ENCODE assay signal across 18 cellular contexts in genomic region chr22:25753252-25753651, GRCh38.
"Had no signal": no experiment of that assay in that cellular context is flagged by ENCODE, and none has a peak within 500 bp of the region (broad histone marks: within the 10 kb centered on the region; RNA-seq: fewer than 3 reads in every experiment).

No MANE protein-coding gene starts in this region.

- H3K27ac Mint-ChIP-seq: activated CD4-positive, alpha-beta T cell treated with anti-CD3 and anti-CD28 coated beads, Interleukin-2, amount 10 ng/mL, durations not matched to agents 7 days and 5 days; activated naive CD8-positive, alpha-beta T cell treated with anti-CD3 and anti-CD28 coated beads for 36 hours; effector memory CD8-positive, alpha-beta T cell; natural killer cell treated with Interleukin-12 subunit alpha and Interleukin-12 subunit beta and Interleukin-15 and Interleukin-18, amount 100 ng/mL, for 72 hours had no signal

- ATAC-seq: effector memory CD8-positive, alpha-beta T cell; natural killer cell treated with Interleukin-12 subunit alpha and Interleukin-12 subunit beta and Interleukin-15 and Interleukin-18, amount 100 ng/mL, for 72 hours; stimulated activated naive CD8-positive, alpha-beta T cell treated with anti-CD3 and anti-CD28 coated beads, Interleukin-15, Interleukin-2, amounts not matched to agents 100 U/mL and 50 U/mL, for 24 hours; upper lobe of right lung had no signal

- H3K36me3 Mint-ChIP-seq: activated naive CD8-positive, alpha-beta T cell treated with anti-CD3 and anti-CD28 coated beads for 36 hours; natural killer cell treated with Interleukin-12 subunit alpha and Interleukin-12 subunit beta and Interleukin-15 and Interleukin-18, amount 100 ng/mL, for 72 hours had no signal

- H3K4me3 ChIP-seq: upper lobe of right lung had no signal

- H3K27me3 ChIP-seq: brain microvascular endothelial cell, upper lobe of right lung had no signal

- DNase-seq: activated CD4-positive, alpha-beta T cell treated with anti-CD3 and anti-CD28 coated beads, Interleukin-2, amount 10 ng/mL, durations not matched to agents 7 days and 5 days; activated CD8-positive, alpha-beta memory T cell treated with anti-CD3 and anti-CD28 coated beads, Interleukin-2, amount 50 U/mL, for 48 hours; activated naive CD8-positive, alpha-beta T cell treated with anti-CD3 and anti-CD28 coated beads for 36 hours; amygdala; brain microvascular endothelial cell; dermis blood vessel endothelial cell; effector memory CD8-positive, alpha-beta T cell; hypothalamus; kidney; mesenchymal stem cell; retina; small intestine; stimulated activated CD4-positive, alpha-beta T cell treated with anti-CD3 and anti-CD28 coated beads, Interleukin-4, amount 100 ng/mL, for 24 hours; stimulated activated naive CD8-positive, alpha-beta T cell treated with anti-CD3 and anti-CD28 coated beads, Interleukin-15, Interleukin-2, amounts not matched to agents 100 U/mL and 50 U/mL, for 24 hours; upper lobe of right lung had no signal

- FAIRE-seq: kidney, small intestine had no signal

- H3K4me1 ChIP-seq: upper lobe of right lung had no signal

- H3K9me3 ChIP-seq: upper lobe of right lung had no signal

- H3K27ac ChIP-seq: brain microvascular endothelial cell, epithelial cell of prostate, upper lobe of right lung had no signal

- H3K9me3 Mint-ChIP-seq: activated naive CD8-positive, alpha-beta T cell treated with anti-CD3 and anti-CD28 coated beads for 36 hours; effector memory CD8-positive, alpha-beta T cell; natural killer cell treated with Interleukin-12 subunit alpha and Interleukin-12 subunit beta and Interleukin-15 and Interleukin-18, amount 100 ng/mL, for 72 hours had no signal

- H3K36me3 ChIP-seq: brain microvascular endothelial cell, upper lobe of right lung had no signal

- H3K27me3 Mint-ChIP-seq: activated CD4-positive, alpha-beta T cell treated with anti-CD3 and anti-CD28 coated beads, Interleukin-2, amount 10 ng/mL, durations not matched to agents 7 days and 5 days; activated naive CD8-positive, alpha-beta T cell treated with anti-CD3 and anti-CD28 coated beads for 36 hours had no signal

- H3K4me3 Mint-ChIP-seq: activated CD4-positive, alpha-beta T cell treated with anti-CD3 and anti-CD28 coated beads, Interleukin-2, amount 10 ng/mL, durations not matched to agents 7 days and 5 days; activated naive CD8-positive, alpha-beta T cell treated with anti-CD3 and anti-CD28 coated beads for 36 hours; effector memory CD8-positive, alpha-beta T cell; natural killer cell treated with Interleukin-12 subunit alpha and Interleukin-12 subunit beta and Interleukin-15 and Interleukin-18, amount 100 ng/mL, for 72 hours; T-helper 2 cell treated with Interferon-gamma antibody and Interleukin-4, amounts not matched to agents 5 μg/mL and 100 μg/mL, for 36 hours had no signal
